ENCODE assay signal across 20 cellular contexts in the genomic region with DNA sequence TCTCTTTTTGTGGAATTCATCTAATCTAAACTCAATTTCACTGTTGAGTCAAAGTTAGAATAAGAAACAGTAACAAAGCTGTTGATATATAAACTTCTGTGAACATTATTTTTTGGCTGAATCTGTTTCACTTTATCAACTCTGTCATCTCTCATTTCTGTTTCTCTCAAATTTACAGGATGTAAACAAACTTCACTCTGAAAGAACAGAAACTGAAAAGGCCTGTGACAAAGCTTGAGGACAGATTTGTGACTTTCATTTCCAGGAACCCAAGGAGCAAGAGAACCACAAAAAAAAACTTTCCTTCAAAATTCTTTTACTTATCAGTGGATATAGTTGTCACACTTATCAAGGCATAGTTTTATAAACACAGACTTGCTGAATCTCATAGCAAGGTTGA.
DNase-seq lines count a peak whose midpoint lies in the region; ATAC-seq lines count a peak whose summit lies in the region.
"Had no signal": no experiment of that assay in that cellular context is flagged by ENCODE, and none has a peak within 500 bp of the region (broad histone marks: within the 10 kb centered on the region; RNA-seq: fewer than 3 reads in every experiment).

No MANE protein-coding gene starts in this region.

- H3K4me3 ChIP-seq in Karpas-422 (ENCODE audit: low read length): no peak overlapping the region
- no peak overlapping the region for H3K4me3 ChIP-seq in GM23248
- H3K4me3 ChIP-seq: A549, heart left ventricle, upper lobe of right lung had no signal

- in situ Hi-C loops in GM23248 (cut with MboI): no loop called here

- H3K79me2 ChIP-seq in Karpas-422 (ENCODE audit: low read length) (no peaks in the 10 kb centered on the region), GM23248 (ENCODE audit: insufficient read depth) (no peaks in the 10 kb centered on the region)

- H3K27ac ChIP-seq in Karpas-422 (ENCODE audit: low read length) (no peak overlapping the region), GM23248 (no peak overlapping the region)
- H3K27ac ChIP-seq: A549, heart left ventricle, upper lobe of right lung had no signal

- H3K4me3 Mint-ChIP-seq in activated naive CD4-positive, alpha-beta T cell treated with anti-CD3 and anti-CD28 coated beads, Interleukin-2, amount 10 ng/mL, durations not matched to agents 7 days and 5 days: peak overlapping the region; percentile 43
- H3K4me3 Mint-ChIP-seq: activated naive CD8-positive, alpha-beta T cell; memory B cell; neural crest cell had no signal

- H3K27ac Mint-ChIP-seq in activated naive CD4-positive, alpha-beta T cell treated with anti-CD3 and anti-CD28 coated beads, Interleukin-2, amount 10 ng/mL, durations not matched to agents 7 days and 5 days: peak overlapping the region; percentile 87
- H3K27ac Mint-ChIP-seq: activated naive CD8-positive, alpha-beta T cell; memory B cell had no signal

- H3K4me2 ChIP-seq in Karpas-422 (ENCODE audit: low read depth, low read length, poor library complexity, severe bottlenecking) (no peak overlapping the region), GM23248 (ENCODE audit: unreplicated experiment) (no peak overlapping the region)
- H3K4me2 ChIP-seq: A549 had no signal

- no peak for DNase-seq in activated naive CD4-positive, alpha-beta T cell treated with anti-CD3 and anti-CD28 coated beads, Interleukin-2, amount 10 ng/mL, durations not matched to agents 7 days and 5 days
- no peak for DNase-seq in activated naive CD4-positive, alpha-beta T cell treated with Interleukin-2 at 50 U/mL for 16 hours
- no peak for DNase-seq in NCI-H446 treated with DMSO at 0.1 percent for 48 hours (lab: John Stamatoyannopoulos, UW)
- no peak for DNase-seq in Karpas-422
- no peak for DNase-seq in GM23248
- DNase-seq in C1 segment of cervical spinal cord (lab: John Stamatoyannopoulos, UW): no peak
- DNase-seq: activated T-cell treated with anti-CD3 and anti-CD28 coated beads for 4 hours; heart left ventricle; NCI-H1694; NCI-H446; SIG-M5; stimulated activated naive CD8-positive, alpha-beta T cell treated with anti-CD3 and anti-CD28 coated beads, Interleukin-15, Interleukin-2, amounts not matched to agents 100 U/mL and 50 U/mL, for 24 hours; upper lobe of right lung had no signal

- H3K4me1 ChIP-seq in Karpas-422 (ENCODE audit: low read length) (no peaks in the 10 kb centered on the region), GM23248 (ENCODE audit: insufficient read depth) (no peaks in the 10 kb centered on the region)
- H3K4me1 ChIP-seq: A549, heart left ventricle, upper lobe of right lung had no signal

- peaks cover 27% of the 10 kb centered on the region for H3K4me1 Mint-ChIP-seq in activated naive CD4-positive, alpha-beta T cell treated with anti-CD3 and anti-CD28 coated beads, Interleukin-2, amount 10 ng/mL, durations not matched to agents 7 days and 5 days
- H3K4me1 Mint-ChIP-seq: memory B cell, neural crest cell had no signal

- no peaks in the 10 kb centered on the region for H3F3A ChIP-seq in GM23248 (ENCODE audit: insufficient read depth)

- no peaks in the 10 kb centered on the region for H3K27me3 Mint-ChIP-seq in activated naive CD4-positive, alpha-beta T cell treated with anti-CD3 and anti-CD28 coated beads, Interleukin-2, amount 10 ng/mL, durations not matched to agents 7 days and 5 days
- H3K27me3 Mint-ChIP-seq: activated naive CD8-positive, alpha-beta T cell; memory B cell had no signal

- H3K36me3 ChIP-seq in Karpas-422 (ENCODE audit: insufficient read depth, low read length) (no peaks in the 10 kb centered on the region), GM23248 (ENCODE audit: low read depth) (no peaks in the 10 kb centered on the region)
- H3K36me3 ChIP-seq: heart left ventricle, upper lobe of right lung had no signal

- H4K20me1 ChIP-seq in Karpas-422 (ENCODE audit: insufficient read depth, low read depth, low read length): no peaks in the 10 kb centered on the region
- no peaks in the 10 kb centered on the region for H4K20me1 ChIP-seq in GM23248 (ENCODE audit: insufficient read depth)

- peaks cover 4% of the 10 kb centered on the region; the same call in 1 of the 2 replicates for H3K9me2 ChIP-seq in Karpas-422 (replicated peaks; ENCODE audit: insufficient read depth, low read length)
- H3K9me2 ChIP-seq in GM23248 (ENCODE audit: insufficient read depth): no peaks in the 10 kb centered on the region

- H3K9me3 Mint-ChIP-seq in activated naive CD4-positive, alpha-beta T cell treated with anti-CD3 and anti-CD28 coated beads, Interleukin-2, amount 10 ng/mL, durations not matched to agents 7 days and 5 days: no peaks in the 10 kb centered on the region
- H3K9me3 Mint-ChIP-seq: neural crest cell had no signal

- ATAC-seq in GM21619 (IDR thresholded peaks at IDR 0.05; ENCODE audit: unreplicated experiment) (peak; percentile 58), HG03520 (IDR thresholded peaks at IDR 0.05; ENCODE audit: unreplicated experiment) (peak; percentile 67)
- ATAC-seq: A549; activated CD4-positive, CD25-positive, alpha-beta regulatory T cell treated with anti-CD3 and anti-CD28 coated beads, Interleukin-2, amount 50 U/mL, for 24 hours; heart left ventricle; stimulated activated naive CD8-positive, alpha-beta T cell treated with anti-CD3 and anti-CD28 coated beads, Interleukin-15, Interleukin-2, amounts not matched to agents 100 U/mL and 50 U/mL, for 24 hours; upper lobe of right lung had no signal

- H3K27me3 ChIP-seq in Karpas-422 (ENCODE audit: low read length) (no peaks in the 10 kb centered on the region; the same call in 1 of the 2 replicates), GM23248 (replicated peaks; ENCODE audit: insufficient read depth) (no peaks in the 10 kb centered on the region)
- H3K27me3 ChIP-seq: heart left ventricle, upper lobe of right lung had no signal

- H2AFZ ChIP-seq in Karpas-422 (ENCODE audit: low read length): no peak overlapping the region
- H2AFZ ChIP-seq in GM23248: no peak overlapping the region

- no peaks in the 10 kb centered on the region for H3K9me3 ChIP-seq in Karpas-422 (ENCODE audit: low read length)
- no peaks in the 10 kb centered on the region for H3K9me3 ChIP-seq in GM23248 (ENCODE audit: low read depth)
- H3K9me3 ChIP-seq: A549, heart left ventricle, upper lobe of right lung had no signal

- no peak overlapping the region for H3K9ac ChIP-seq in Karpas-422 (ENCODE audit: low read length)
- no peak overlapping the region for H3K9ac ChIP-seq in GM23248

- H3K36me3 Mint-ChIP-seq in activated naive CD4-positive, alpha-beta T cell treated with anti-CD3 and anti-CD28 coated beads, Interleukin-2, amount 10 ng/mL, durations not matched to agents 7 days and 5 days: no peaks in the 10 kb centered on the region
- H3K36me3 Mint-ChIP-seq: activated naive CD8-positive, alpha-beta T cell; memory B cell had no signal

- CTCF ChIA-PET in activated naive CD4-positive, alpha-beta T cell treated with anti-CD3 and anti-CD28 coated beads, Interleukin-2, amount 10 ng/mL, durations not matched to agents 7 days and 5 days (lab: Charles Lee): no interaction called here
